In the genomic region with DNA sequence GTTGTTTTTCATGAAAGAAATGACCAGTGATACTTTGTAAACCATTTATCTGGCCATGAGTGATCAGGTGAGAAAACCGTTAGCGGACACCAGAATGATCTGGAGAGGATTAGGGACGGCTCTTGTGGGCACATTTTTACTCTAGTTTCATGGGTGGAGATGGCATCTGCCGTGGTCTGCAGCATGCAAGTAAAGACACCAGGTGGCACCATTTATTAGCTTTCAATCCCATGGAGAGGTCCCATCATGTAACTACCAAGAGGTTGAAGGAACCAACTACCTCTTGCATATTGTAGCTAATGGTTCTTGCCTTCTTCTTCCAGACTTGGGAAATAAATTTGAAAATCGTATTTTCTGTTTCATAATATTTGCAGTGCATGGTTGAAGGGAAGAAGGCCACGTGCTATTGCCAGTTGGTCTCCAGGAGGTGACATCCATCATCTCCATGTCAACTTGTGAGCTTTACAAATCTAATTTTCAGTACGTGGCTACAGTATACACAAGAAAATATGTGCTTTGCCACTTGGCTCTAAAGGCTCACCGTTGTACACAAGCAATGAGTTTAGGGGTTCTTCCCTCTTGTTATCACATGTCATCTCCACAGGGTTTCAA, we compare ENCODE assay signal across 8 cellular contexts. TPM values are rescaled to one million over a fixed set of nuclear protein-coding genes. Genes with fewer than 3 reads are reported as not detected.
DNase-seq lines count a peak whose midpoint lies in the region; ATAC-seq, FAIRE-seq and TF ChIP-seq lines count a peak whose summit lies in the region.

No MANE protein-coding gene starts in this region.

- ATAC-seq in stimulated activated naive CD8-positive, alpha-beta T cell treated with anti-CD3 and anti-CD28 coated beads, Interleukin-15, amount 100 ng/mL, for 72 hours, result peak; percentile 13
- no peak for ATAC-seq in GM21381 (IDR thresholded peaks at IDR 0.05; ENCODE audit: unreplicated experiment)

- dilution Hi-C loops in endothelial cell of umbilical vein (cut with MboI; ENCODE audit: extremely low pct_ligation_motif_present, low sequenced_read_pairs), result no loop called here

- no peak overlapping the region for H2AK5ac ChIP-seq in H9 (ENCODE audit: insufficient read length, low read length)

- no CpG with 5 or more reads among the region's 8 CpGs for WGBS in H9 (ENCODE audit: extremely low coverage, insufficient read length, low lambda C conversion rate)

- H2BK5ac ChIP-seq in H9 (ENCODE audit: insufficient read length, low read length), result no peak overlapping the region

- H3K4ac ChIP-seq in H9 (ENCODE audit: low read depth, low read length), result no peak overlapping the region

- no peak overlapping the region for H2BK120ac ChIP-seq in H9 (ENCODE audit: low read depth, low read length, poor library complexity, severe bottlenecking)

- no peak for TF ChIP-seq POLR2A in endothelial cell of umbilical vein (IDR thresholded peaks at IDR 0.05; ENCODE audit: low read depth, low read length)

- H4K5ac ChIP-seq in H9 (ENCODE audit: insufficient read length, low read depth, low read length), result no peak overlapping the region

- no TSS peak for BruUV-seq in endothelial cell of umbilical vein (replicated peaks; lab: Mats Ljungman, UMichigan)

- no peaks in the 10 kb centered on the region for H4K20me1 ChIP-seq in H9 (ENCODE audit: control insufficient read depth, insufficient read depth, insufficient read length)
- H4K20me1 ChIP-seq in endothelial cell of umbilical vein (replicated peaks; ENCODE audit: control insufficient read depth, extremely low read depth, insufficient read depth, low read length), result no peaks in the 10 kb centered on the region

- no peak overlapping the region for H3T11ph ChIP-seq in H9 (ENCODE audit: low read length)

- TF ChIP-seq CTCF in BJ (IDR thresholded peaks at IDR 0.05; ENCODE audit: insufficient read depth, low read depth, low read length) (peak; percentile 76), H9 (conservative IDR thresholded peaks at IDR 0.05) (peak; percentile 75), endothelial cell of umbilical vein (IDR thresholded peaks at IDR 0.05; ENCODE audit: extremely low read depth in 1 of 2, insufficient read depth in 1 of 2, low read depth in 1 of 2, low read length in 2 of 2) (peak; percentile 71 to 82)

- no peaks in the 10 kb centered on the region for H3K9me1 ChIP-seq in endothelial cell of umbilical vein (replicated peaks; ENCODE audit: control insufficient read depth, extremely low read depth, insufficient read depth, low read length)

- intact Hi-C loops in endothelial cell of umbilical vein (cut with micrococcal nuclease), result loop anchor here (1.0 to 5.0 kb wide), 4 partner anchors 131 to 306 kb away; a partner anchor contains a TSS

- H2BK20ac ChIP-seq in H9 (ENCODE audit: low read depth, low read length, poor library complexity, severe bottlenecking), result no peak overlapping the region

- H3K36me3 ChIP-seq in BJ (ENCODE audit: control insufficient read depth, insufficient read depth, low read length) (no peaks in the 10 kb centered on the region), endothelial cell of umbilical vein (ENCODE audit: control insufficient read depth in 2 of 2, extremely low read depth in 1 of 2, insufficient read depth in 2 of 2, low read length in 2 of 2) (no peaks in the 10 kb centered on the region), mucosa of rectum (ENCODE audit: control insufficient read depth in 2 of 2, insufficient read depth in 2 of 2, low read length in 2 of 2) (peaks cover 0 to 3% of the 10 kb centered on the region in 2 donors)

- peak overlapping the region in 1 of 3 experiments; percentile 99; a peak in 2 of 7 replicates for H3K27ac Mint-ChIP-seq in H9
- peak overlapping the region; percentile 95 for H3K27ac Mint-ChIP-seq in activated CD4-positive, alpha-beta memory T cell treated with anti-CD3 and anti-CD28 coated beads, Interleukin-2, amount 10 ng/mL, durations not matched to agents 7 days and 5 days
- H3K27ac Mint-ChIP-seq in stimulated activated naive CD8-positive, alpha-beta T cell treated with anti-CD3 and anti-CD28 coated beads, Interleukin-15, amount 100 ng/mL, for 72 hours, result no peak overlapping the region

- H2AFZ ChIP-seq in H9 (ENCODE audit: low read length) (no peak overlapping the region), endothelial cell of umbilical vein (ENCODE audit: low read depth, low read length) (no peak overlapping the region)

- H3K23ac ChIP-seq in H9 (ENCODE audit: insufficient read length, low read depth, low read length), result no peak overlapping the region

- H3K27me3 ChIP-seq in BJ (ENCODE audit: control insufficient read depth, insufficient read depth, low read length), result no peaks in the 10 kb centered on the region
- H3K27me3 ChIP-seq in H9 (ENCODE audit: insufficient read depth, low read length), result no peaks in the 10 kb centered on the region
- no peaks in the 10 kb centered on the region for H3K27me3 ChIP-seq in endothelial cell of umbilical vein (ENCODE audit: control insufficient read depth in 2 of 2, insufficient read depth in 2 of 2, low read length in 2 of 2)
- H3K27me3 ChIP-seq in mucosa of rectum (ENCODE audit: control insufficient read depth in 2 of 2, insufficient read depth in 2 of 2, low read length in 2 of 2), result no peaks in the 10 kb centered on the region

- H4K91ac ChIP-seq in H9 (ENCODE audit: insufficient read length, low read depth, low read length), result no peak overlapping the region

- peak overlapping the region; percentile 96 for H3K27ac ChIP-seq in H9 (ENCODE audit: insufficient read length, low read depth, low read length)
- H3K27ac ChIP-seq in endothelial cell of umbilical vein (ENCODE audit: insufficient read depth, low read depth, low read length), result no peak overlapping the region
- peak overlapping the region; percentile 86 to 92 for H3K27ac ChIP-seq in mucosa of rectum (ENCODE audit: low read depth in 2 of 2, low read length in 2 of 2)

- H3K79me2 ChIP-seq in H9 (ENCODE audit: insufficient read depth, low read length), result no peaks in the 10 kb centered on the region
- H3K79me2 ChIP-seq in endothelial cell of umbilical vein (ENCODE audit: control insufficient read depth, insufficient read depth, low read length), result peaks cover 26% of the 10 kb centered on the region

- CTCF ChIA-PET in BJ (lab: Yijun Ruan, JAX), result interaction anchor here (0.8 to 13.2 kb wide), 20 partner anchors 8 to 307 kb away, joined by 3 to 330 read pairs (median 6); no protein-coding TSS in a partner anchor
- CTCF ChIA-PET in activated CD4-positive, alpha-beta memory T cell treated with anti-CD3 and anti-CD28 coated beads, Interleukin-2, amount 10 ng/mL, durations not matched to agents 7 days and 5 days (lab: Charles Lee), result interaction anchor here (0.8 to 11.6 kb wide), 43 partner anchors 11 to 310 kb away, joined by 3 to 270 read pairs (median 8); a partner anchor contains a TSS
- CTCF ChIA-PET in endothelial cell of umbilical vein (lab: Charles Lee), result interaction anchor here (0.5 to 13.5 kb wide), 32 partner anchors 8 to 311 kb away, joined by 3 to 754 read pairs (median 4); a partner anchor contains a TSS

- peaks cover 10% of the 10 kb centered on the region for H3K4me1 ChIP-seq in H9 (ENCODE audit: insufficient read depth, low read length)
- peaks cover 40% of the 10 kb centered on the region for H3K4me1 ChIP-seq in endothelial cell of umbilical vein (ENCODE audit: control insufficient read depth, extremely low read depth, insufficient read depth, low read length)
- H3K4me1 ChIP-seq in mucosa of rectum (ENCODE audit: control insufficient read depth in 2 of 2, insufficient read depth in 2 of 2, low read length in 2 of 2), result peaks cover 17 to 19% of the 10 kb centered on the region in 2 donors

- H3K27me3 Mint-ChIP-seq in H9 (ENCODE audit: low read depth), result no peaks in the 10 kb centered on the region; the same call in 1 of the 2 replicates
- H3K27me3 Mint-ChIP-seq in activated CD4-positive, alpha-beta memory T cell treated with anti-CD3 and anti-CD28 coated beads, Interleukin-2, amount 10 ng/mL, durations not matched to agents 7 days and 5 days, result no peaks in the 10 kb centered on the region
- H3K27me3 Mint-ChIP-seq in stimulated activated naive CD8-positive, alpha-beta T cell treated with anti-CD3 and anti-CD28 coated beads, Interleukin-15, amount 100 ng/mL, for 72 hours, result no peaks in the 10 kb centered on the region

- H3K79me1 ChIP-seq in H9 (ENCODE audit: insufficient read depth, low read depth, low read length, poor library complexity, severe bottlenecking), result no peaks in the 10 kb centered on the region

- POLR2A ChIA-PET in BJ (lab: Charles Lee) (interaction anchor here (0.5 kb wide), 1 partner anchor 10 kb away, joined by 4 read pairs; no protein-coding TSS in a partner anchor), endothelial cell of umbilical vein (lab: Charles Lee) (interaction anchor here (0.6 to 1.7 kb wide), 3 partner anchors 12 to 38 kb away, joined by 3 to 9 read pairs (median 6); no protein-coding TSS in a partner anchor)
- POLR2A ChIA-PET in activated CD4-positive, alpha-beta memory T cell treated with anti-CD3 and anti-CD28 coated beads, Interleukin-2, amount 10 ng/mL, durations not matched to agents 7 days and 5 days (lab: Charles Lee), result interaction anchor here (0.7 to 5.6 kb wide), 9 partner anchors 16 to 200 kb away, joined by 3 to 59 read pairs (median 12); a partner anchor contains a TSS

- no peak for DNase-seq in BJ (ENCODE audit: low read depth)
- DNase-seq in H9, result peak; percentile 61
- DNase-seq in NCI-H82 (lab: John Stamatoyannopoulos, UW), result peak; percentile 90
- DNase-seq in activated CD4-positive, alpha-beta memory T cell treated with anti-CD3 and anti-CD28 coated beads, Interleukin-2, amount 10 ng/mL, durations not matched to agents 7 days and 5 days, result peak; percentile 70
- peak; percentile 80 for DNase-seq in endothelial cell of umbilical vein (ENCODE audit: low read depth, low spot score)
- DNase-seq in stimulated activated naive CD8-positive, alpha-beta T cell treated with anti-CD3 and anti-CD28 coated beads, Interleukin-15, amount 100 ng/mL, for 72 hours, result peak; percentile 56 to 58

- H3K23me2 ChIP-seq in H9 (ENCODE audit: insufficient read length, low read depth, low read length, poor library complexity, severe bottlenecking), result peaks cover 17% of the 10 kb centered on the region

- H4K8ac ChIP-seq in H9 (replicated peaks; ENCODE audit: insufficient read length, low read depth, low read length), result no peak overlapping the region

- no peak overlapping the region for H3K14ac ChIP-seq in H9 (ENCODE audit: insufficient read depth, low read length)

- no peak overlapping the region for H2BK12ac ChIP-seq in H9 (ENCODE audit: insufficient read length, low read depth, low read length)

- peaks cover 31 to 36% of the 10 kb centered on the region in 2 experiments for H3K4me1 Mint-ChIP-seq in H9
- peaks cover 45% of the 10 kb centered on the region for H3K4me1 Mint-ChIP-seq in activated CD4-positive, alpha-beta memory T cell treated with anti-CD3 and anti-CD28 coated beads, Interleukin-2, amount 10 ng/mL, durations not matched to agents 7 days and 5 days
- peaks cover 54% of the 10 kb centered on the region for H3K4me1 Mint-ChIP-seq in stimulated activated naive CD8-positive, alpha-beta T cell treated with anti-CD3 and anti-CD28 coated beads, Interleukin-15, amount 100 ng/mL, for 72 hours

- no peak overlapping the region for H3K56ac ChIP-seq in H9 (ENCODE audit: insufficient read length, low read depth, low read length)

- peak overlapping the region; percentile 67 for H3K9ac ChIP-seq in H9 (ENCODE audit: extremely low read depth, insufficient read length, low read length)
- H3K9ac ChIP-seq in endothelial cell of umbilical vein (replicated peaks; ENCODE audit: extremely low read depth, insufficient read depth, low read length), result no peak overlapping the region
- H3K9ac ChIP-seq in mucosa of rectum (ENCODE audit: low read depth in 1 of 2, low read length in 2 of 2), result peak overlapping the region; percentile 5 to 79

- H3K9me3 Mint-ChIP-seq in H9, result no peaks in the 10 kb centered on the region
- no peaks in the 10 kb centered on the region for H3K9me3 Mint-ChIP-seq in activated CD4-positive, alpha-beta memory T cell treated with anti-CD3 and anti-CD28 coated beads, Interleukin-2, amount 10 ng/mL, durations not matched to agents 7 days and 5 days
- H3K9me3 Mint-ChIP-seq in stimulated activated naive CD8-positive, alpha-beta T cell treated with anti-CD3 and anti-CD28 coated beads, Interleukin-15, amount 100 ng/mL, for 72 hours, result no peaks in the 10 kb centered on the region

- H3K4me3 ChIP-seq in BJ (ENCODE audit: low read depth, low read length) (no peak overlapping the region), endothelial cell of umbilical vein (replicated peaks in 1 of 3; ENCODE audit: insufficient read depth in 1 of 3, low read depth in 1 of 3, low read length in 3 of 3) (no peak overlapping the region), mucosa of rectum (ENCODE audit: low read length in 2 of 2) (no peak overlapping the region)

- no peaks in the 10 kb centered on the region; a peak in 2 of 7 replicates for H3K36me3 Mint-ChIP-seq in H9 (ENCODE audit: insufficient read depth in 1 of 3, low read depth in 3 of 3)
- peaks cover 6% of the 10 kb centered on the region for H3K36me3 Mint-ChIP-seq in activated CD4-positive, alpha-beta memory T cell treated with anti-CD3 and anti-CD28 coated beads, Interleukin-2, amount 10 ng/mL, durations not matched to agents 7 days and 5 days (ENCODE audit: low read depth)

- H2BK15ac ChIP-seq in H9 (ENCODE audit: low read depth, low read length), result no peak overlapping the region

- no peak overlapping the region for H3K18ac ChIP-seq in H9 (ENCODE audit: insufficient read length, low read depth, low read length)

- H3K9me3 ChIP-seq in H9 (ENCODE audit: control insufficient read depth, low read depth, low read length) (no peaks in the 10 kb centered on the region), endothelial cell of umbilical vein (replicated peaks; ENCODE audit: control insufficient read depth, insufficient read depth, low read length) (no peaks in the 10 kb centered on the region), mucosa of rectum (ENCODE audit: control insufficient read depth in 2 of 2, low read length in 2 of 2) (no peaks in the 10 kb centered on the region)

- peak overlapping the region; percentile 79 to 92 for H3K4me3 Mint-ChIP-seq in H9
- H3K4me3 Mint-ChIP-seq in activated CD4-positive, alpha-beta memory T cell treated with anti-CD3 and anti-CD28 coated beads, Interleukin-2, amount 10 ng/mL, durations not matched to agents 7 days and 5 days, result no peak overlapping the region
- peak overlapping the region in 1 of 2 donors; percentile 95 for H3K4me3 Mint-ChIP-seq in stimulated activated naive CD8-positive, alpha-beta T cell treated with anti-CD3 and anti-CD28 coated beads, Interleukin-15, amount 100 ng/mL, for 72 hours

- FAIRE-seq in endothelial cell of umbilical vein (lab: Jason Lieb, UNC), result peak; percentile 79

- H3K4me2 ChIP-seq in H9 (ENCODE audit: insufficient read depth, insufficient read length, low read length), result peak overlapping the region; percentile 97
- no peak overlapping the region for H3K4me2 ChIP-seq in endothelial cell of umbilical vein (ENCODE audit: insufficient read depth, low read length)

RNA-seq across cellular contexts. Expression of a gene that starts 1.5 kb away (rescaled TPM):
- polyA plus RNA-seq in BJ (2011; rRNA removed) (4.8 and 8.3 TPM in 2 replicates), endothelial cell of umbilical vein (12.3 and 12.7 TPM in 2 replicates)
- 20.9 and 26.7 TPM in 2 replicates for polyA minus RNA-seq in BJ (2011; rRNA and poly(A)+ RNA removed)
- total RNA-seq in H9 (2021) (10.0 and 13.7 TPM in 2 replicates), endothelial cell of umbilical vein (49.1 and 55.8 TPM in 2 replicates)
- 10 to 100 TPM; 28.9 to 31.6 TPM for total RNA-seq in activated CD4-positive, alpha-beta memory T cell treated with anti-CD3 and anti-CD28 coated beads, Interleukin-2, amount 10 ng/mL, durations not matched to agents 7 days and 5 days
- polyA plus RNA-seq in endothelial cell of umbilical vein (2011; cell fraction: cytosol; rRNA removed), result 8.6 and 9.3 TPM in 2 replicates
- polyA plus RNA-seq in endothelial cell of umbilical vein (2011; cell fraction: nucleus; rRNA removed), result 70.8 and 89.9 TPM in 2 replicates
- 15.7 and 23.1 TPM in 2 replicates for polyA plus RNA-seq in endothelial cell of umbilical vein (2012)
- polyA minus RNA-seq in endothelial cell of umbilical vein, result 41.6 and 59.5 TPM in 2 replicates
- 3.5 TPM for polyA minus RNA-seq in endothelial cell of umbilical vein (2011; cell fraction: cytosol; rRNA and poly(A)+ RNA removed)
- polyA minus RNA-seq in endothelial cell of umbilical vein (2011; cell fraction: nucleus; rRNA and poly(A)+ RNA removed), result 69.2 and 84.3 TPM in 2 replicates

RNA-seq across cellular contexts. Expression of a gene that starts 55.1 kb away (rescaled TPM):
- polyA plus RNA-seq in BJ (2011; rRNA removed) (2.8 and 3.4 TPM in 2 replicates), endothelial cell of umbilical vein (7.3 and 7.8 TPM in 2 replicates)
- 1.0 and 1.6 TPM in 2 replicates for polyA minus RNA-seq in BJ (2011; rRNA and poly(A)+ RNA removed)
- total RNA-seq in H9 (2021) (13.3 and 14.3 TPM in 2 replicates), endothelial cell of umbilical vein (11.4 and 15.0 TPM in 2 replicates)
- 10 to 100 TPM; 18.2 to 22.4 TPM for total RNA-seq in activated CD4-positive, alpha-beta memory T cell treated with anti-CD3 and anti-CD28 coated beads, Interleukin-2, amount 10 ng/mL, durations not matched to agents 7 days and 5 days
- 4.2 and 5.8 TPM in 2 replicates for polyA plus RNA-seq in endothelial cell of umbilical vein (2011; cell fraction: cytosol; rRNA removed)
- 6.5 and 9.4 TPM in 2 replicates for polyA plus RNA-seq in endothelial cell of umbilical vein (2011; cell fraction: nucleus; rRNA removed)
- polyA plus RNA-seq in endothelial cell of umbilical vein (2012), result 2.4 and 3.3 TPM in 2 replicates
- polyA minus RNA-seq in endothelial cell of umbilical vein, result 1.8 and 3.4 TPM in 2 replicates
- 2.8 TPM for polyA minus RNA-seq in endothelial cell of umbilical vein (2011; cell fraction: cytosol; rRNA and poly(A)+ RNA removed)
- 1.5 TPM in 1 of 2 replicates, not detected in the other for polyA minus RNA-seq in endothelial cell of umbilical vein (2011; cell fraction: nucleus; rRNA and poly(A)+ RNA removed)
